Comparison of ENCODE assay signal across 1 cellular context in the genomic region with DNA sequence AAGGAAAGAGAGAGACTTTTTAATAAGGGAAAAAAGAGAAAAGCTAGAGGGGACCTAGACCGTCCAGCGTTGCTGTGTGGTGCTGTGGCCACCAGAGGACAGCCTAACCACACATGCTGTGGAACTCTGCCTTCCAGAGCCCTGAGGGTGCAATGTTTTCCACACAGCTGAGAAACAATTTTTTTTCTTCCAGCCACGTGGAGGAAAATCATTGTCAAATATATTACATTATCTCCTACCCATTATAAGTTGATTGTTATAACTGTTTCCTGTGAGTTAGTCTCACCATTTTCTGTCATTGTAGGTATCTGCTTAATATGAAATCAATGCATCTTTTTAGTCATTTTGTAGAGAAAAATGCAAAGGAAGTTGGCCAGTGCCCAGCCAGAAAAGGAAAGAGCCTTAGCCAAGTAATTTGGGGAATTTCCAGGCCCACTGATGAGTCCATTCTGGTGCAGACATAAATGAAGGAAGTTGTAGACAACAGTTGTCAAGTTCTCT.
TF ChIP-seq lines count a peak whose summit lies in the region.

No MANE protein-coding gene starts in this region.

TF ChIP-seq in HepG2, 621 proteins besides CTCF, POLR2A, EP300 and RAD21 (continued from another document and continues in another):
- TF ChIP-seq, protein P1, sequence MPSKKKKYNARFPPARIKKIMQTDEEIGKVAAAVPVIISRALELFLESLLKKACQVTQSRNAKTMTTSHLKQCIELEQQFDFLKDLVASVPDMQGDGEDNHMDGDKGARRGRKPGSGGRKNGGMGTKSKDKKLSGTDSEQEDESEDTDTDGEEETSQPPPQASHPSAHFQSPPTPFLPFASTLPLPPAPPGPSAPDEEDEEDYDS (CRISPR knock-in tag; IDR thresholded peaks at IDR 0.05) = no peak
- no peak for TF ChIP-seq ZNF761 (CRISPR knock-in tag; conservative IDR thresholded peaks at IDR 0.05)
- TF ChIP-seq, protein P2, sequence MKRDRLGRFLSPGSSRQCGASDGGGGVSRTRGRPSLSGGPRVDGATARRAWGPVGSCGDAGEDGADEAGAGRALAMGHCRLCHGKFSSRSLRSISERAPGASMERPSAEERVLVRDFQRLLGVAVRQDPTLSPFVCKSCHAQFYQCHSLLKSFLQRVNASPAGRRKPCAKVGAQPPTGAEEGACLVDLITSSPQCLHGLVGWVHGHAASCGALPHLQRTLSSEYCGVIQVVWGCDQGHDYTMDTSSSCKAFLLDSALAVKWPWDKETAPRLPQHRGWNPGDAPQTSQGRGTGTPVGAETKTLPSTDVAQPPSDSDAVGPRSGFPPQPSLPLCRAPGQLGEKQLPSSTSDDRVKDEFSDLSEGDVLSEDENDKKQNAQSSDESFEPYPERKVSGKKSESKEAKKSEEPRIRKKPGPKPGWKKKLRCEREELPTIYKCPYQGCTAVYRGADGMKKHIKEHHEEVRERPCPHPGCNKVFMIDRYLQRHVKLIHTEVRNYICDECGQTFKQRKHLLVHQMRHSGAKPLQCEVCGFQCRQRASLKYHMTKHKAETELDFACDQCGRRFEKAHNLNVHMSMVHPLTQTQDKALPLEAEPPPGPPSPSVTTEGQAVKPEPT (CRISPR knock-in tag; IDR thresholded peaks at IDR 0.05; ENCODE audit: low read depth) = no peak
- TF ChIP-seq ZNF468 (CRISPR knock-in tag; IDR thresholded peaks at IDR 0.05) = no peak
- no peak for TF ChIP-seq ZFP37 (CRISPR knock-in tag; IDR thresholded peaks at IDR 0.05; ENCODE audit: borderline replicate concordance)
- no peak for TF ChIP-seq CHD4 (IDR thresholded peaks at IDR 0.05; ENCODE audit: borderline replicate concordance, low read length)
- TF ChIP-seq MTF1 (CRISPR knock-in tag; IDR thresholded peaks at IDR 0.05) = no peak
- no peak for TF ChIP-seq ZNF841 (CRISPR knock-in tag; IDR thresholded peaks at IDR 0.05; ENCODE audit: borderline replicate concordance)
- TF ChIP-seq ZNF781 (CRISPR knock-in tag; IDR thresholded peaks at IDR 0.05; ENCODE audit: borderline replicate concordance, not compliant biosample characterization) = no peak
- 0 out of 2 replicates have a peak, but pooled peaks have one; percentile 18 for TF ChIP-seq ISL2 (CRISPR knock-in tag; IDR thresholded peaks at IDR 0.05)
- no peak for TF ChIP-seq SATB2 (CRISPR knock-in tag; IDR thresholded peaks at IDR 0.05)
- TF ChIP-seq HDAC6 (IDR thresholded peaks at IDR 0.05; ENCODE audit: low read depth, low read length) = no peak
- TF ChIP-seq, protein P3, sequence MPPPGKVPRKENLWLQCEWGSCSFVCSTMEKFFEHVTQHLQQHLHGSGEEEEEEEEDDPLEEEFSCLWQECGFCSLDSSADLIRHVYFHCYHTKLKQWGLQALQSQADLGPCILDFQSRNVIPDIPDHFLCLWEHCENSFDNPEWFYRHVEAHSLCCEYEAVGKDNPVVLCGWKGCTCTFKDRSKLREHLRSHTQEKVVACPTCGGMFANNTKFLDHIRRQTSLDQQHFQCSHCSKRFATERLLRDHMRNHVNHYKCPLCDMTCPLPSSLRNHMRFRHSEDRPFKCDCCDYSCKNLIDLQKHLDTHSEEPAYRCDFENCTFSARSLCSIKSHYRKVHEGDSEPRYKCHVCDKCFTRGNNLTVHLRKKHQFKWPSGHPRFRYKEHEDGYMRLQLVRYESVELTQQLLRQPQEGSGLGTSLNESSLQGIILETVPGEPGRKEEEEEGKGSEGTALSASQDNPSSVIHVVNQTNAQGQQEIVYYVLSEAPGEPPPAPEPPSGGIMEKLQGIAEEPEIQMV (CRISPR knock-in tag; IDR thresholded peaks at IDR 0.05; ENCODE audit: low read depth) = no peak
- no peak for TF ChIP-seq PTBP1 (IDR thresholded peaks at IDR 0.05; ENCODE audit: low read depth, low read length, poor library complexity, severe bottlenecking)
- TF ChIP-seq, protein P4, sequence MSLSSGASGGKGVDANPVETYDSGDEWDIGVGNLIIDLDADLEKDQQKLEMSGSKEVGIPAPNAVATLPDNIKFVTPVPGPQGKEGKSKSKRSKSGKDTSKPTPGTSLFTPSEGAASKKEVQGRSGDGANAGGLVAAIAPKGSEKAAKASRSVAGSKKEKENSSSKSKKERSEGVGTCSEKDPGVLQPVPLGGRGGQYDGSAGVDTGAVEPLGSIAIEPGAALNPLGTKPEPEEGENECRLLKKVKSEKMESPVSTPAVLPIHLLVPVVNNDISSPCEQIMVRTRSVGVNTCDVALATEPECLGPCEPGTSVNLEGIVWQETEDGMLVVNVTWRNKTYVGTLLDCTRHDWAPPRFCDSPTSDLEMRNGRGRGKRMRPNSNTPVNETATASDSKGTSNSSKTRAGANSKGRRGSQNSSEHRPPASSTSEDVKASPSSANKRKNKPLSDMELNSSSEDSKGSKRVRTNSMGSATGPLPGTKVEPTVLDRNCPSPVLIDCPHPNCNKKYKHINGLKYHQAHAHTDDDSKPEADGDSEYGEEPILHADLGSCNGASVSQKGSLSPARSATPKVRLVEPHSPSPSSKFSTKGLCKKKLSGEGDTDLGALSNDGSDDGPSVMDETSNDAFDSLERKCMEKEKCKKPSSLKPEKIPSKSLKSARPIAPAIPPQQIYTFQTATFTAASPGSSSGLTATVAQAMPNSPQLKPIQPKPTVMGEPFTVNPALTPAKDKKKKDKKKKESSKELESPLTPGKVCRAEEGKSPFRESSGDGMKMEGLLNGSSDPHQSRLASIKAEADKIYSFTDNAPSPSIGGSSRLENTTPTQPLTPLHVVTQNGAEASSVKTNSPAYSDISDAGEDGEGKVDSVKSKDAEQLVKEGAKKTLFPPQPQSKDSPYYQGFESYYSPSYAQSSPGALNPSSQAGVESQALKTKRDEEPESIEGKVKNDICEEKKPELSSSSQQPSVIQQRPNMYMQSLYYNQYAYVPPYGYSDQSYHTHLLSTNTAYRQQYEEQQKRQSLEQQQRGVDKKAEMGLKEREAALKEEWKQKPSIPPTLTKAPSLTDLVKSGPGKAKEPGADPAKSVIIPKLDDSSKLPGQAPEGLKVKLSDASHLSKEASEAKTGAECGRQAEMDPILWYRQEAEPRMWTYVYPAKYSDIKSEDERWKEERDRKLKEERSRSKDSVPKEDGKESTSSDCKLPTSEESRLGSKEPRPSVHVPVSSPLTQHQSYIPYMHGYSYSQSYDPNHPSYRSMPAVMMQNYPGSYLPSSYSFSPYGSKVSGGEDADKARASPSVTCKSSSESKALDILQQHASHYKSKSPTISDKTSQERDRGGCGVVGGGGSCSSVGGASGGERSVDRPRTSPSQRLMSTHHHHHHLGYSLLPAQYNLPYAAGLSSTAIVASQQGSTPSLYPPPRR (CRISPR knock-in tag; IDR thresholded peaks at IDR 0.05; ENCODE audit: borderline replicate concordance) = no peak
- TF ChIP-seq, protein P5, sequence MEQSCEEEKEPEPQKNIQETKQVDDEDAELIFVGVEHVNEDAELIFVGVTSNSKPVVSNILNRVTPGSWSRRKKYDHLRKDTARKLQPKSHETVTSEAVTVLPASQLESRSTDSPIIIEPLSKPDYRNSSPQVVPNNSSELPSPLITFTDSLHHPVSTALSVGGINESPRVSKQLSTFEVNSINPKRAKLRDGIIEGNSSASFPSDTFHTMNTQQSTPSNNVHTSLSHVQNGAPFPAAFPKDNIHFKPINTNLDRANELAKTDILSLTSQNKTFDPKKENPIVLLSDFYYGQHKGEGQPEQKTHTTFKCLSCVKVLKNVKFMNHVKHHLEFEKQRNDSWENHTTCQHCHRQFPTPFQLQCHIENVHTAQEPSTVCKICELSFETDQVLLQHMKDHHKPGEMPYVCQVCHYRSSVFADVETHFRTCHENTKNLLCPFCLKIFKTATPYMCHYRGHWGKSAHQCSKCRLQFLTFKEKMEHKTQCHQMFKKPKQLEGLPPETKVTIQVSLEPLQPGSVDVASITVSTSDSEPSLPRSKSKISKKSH (CRISPR knock-in tag; IDR thresholded peaks at IDR 0.05; ENCODE audit: borderline replicate concordance) = no peak
- TF ChIP-seq, protein P6, sequence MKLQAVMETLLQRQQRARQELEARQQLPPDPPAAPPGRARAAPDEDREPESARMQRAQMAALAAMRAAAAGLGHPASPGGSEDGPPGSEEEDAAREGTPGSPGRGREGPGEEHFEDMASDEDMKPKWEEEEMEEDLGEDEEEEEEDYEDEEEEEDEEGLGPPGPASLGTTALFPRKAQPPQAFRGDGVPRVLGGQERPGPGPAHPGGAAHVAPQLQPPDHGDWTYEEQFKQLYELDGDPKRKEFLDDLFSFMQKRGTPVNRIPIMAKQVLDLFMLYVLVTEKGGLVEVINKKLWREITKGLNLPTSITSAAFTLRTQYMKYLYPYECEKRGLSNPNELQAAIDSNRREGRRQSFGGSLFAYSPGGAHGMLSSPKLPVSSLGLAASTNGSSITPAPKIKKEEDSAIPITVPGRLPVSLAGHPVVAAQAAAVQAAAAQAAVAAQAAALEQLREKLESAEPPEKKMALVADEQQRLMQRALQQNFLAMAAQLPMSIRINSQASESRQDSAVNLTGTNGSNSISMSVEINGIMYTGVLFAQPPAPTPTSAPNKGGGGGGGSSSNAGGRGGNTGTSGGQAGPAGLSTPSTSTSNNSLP (IDR thresholded peaks at IDR 0.05; ENCODE audit: low read depth, low read length) = no peak
- TF ChIP-seq, protein P7, sequence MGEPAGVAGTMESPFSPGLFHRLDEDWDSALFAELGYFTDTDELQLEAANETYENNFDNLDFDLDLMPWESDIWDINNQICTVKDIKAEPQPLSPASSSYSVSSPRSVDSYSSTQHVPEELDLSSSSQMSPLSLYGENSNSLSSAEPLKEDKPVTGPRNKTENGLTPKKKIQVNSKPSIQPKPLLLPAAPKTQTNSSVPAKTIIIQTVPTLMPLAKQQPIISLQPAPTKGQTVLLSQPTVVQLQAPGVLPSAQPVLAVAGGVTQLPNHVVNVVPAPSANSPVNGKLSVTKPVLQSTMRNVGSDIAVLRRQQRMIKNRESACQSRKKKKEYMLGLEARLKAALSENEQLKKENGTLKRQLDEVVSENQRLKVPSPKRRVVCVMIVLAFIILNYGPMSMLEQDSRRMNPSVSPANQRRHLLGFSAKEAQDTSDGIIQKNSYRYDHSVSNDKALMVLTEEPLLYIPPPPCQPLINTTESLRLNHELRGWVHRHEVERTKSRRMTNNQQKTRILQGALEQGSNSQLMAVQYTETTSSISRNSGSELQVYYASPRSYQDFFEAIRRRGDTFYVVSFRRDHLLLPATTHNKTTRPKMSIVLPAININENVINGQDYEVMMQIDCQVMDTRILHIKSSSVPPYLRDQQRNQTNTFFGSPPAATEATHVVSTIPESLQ (CRISPR knock-in tag; conservative IDR thresholded peaks at IDR 0.05) = no peak
- TF ChIP-seq ZFP36 (IDR thresholded peaks at IDR 0.05; ENCODE audit: borderline replicate concordance, low read depth, low read length, partially characterized antibody) = peak; percentile 5
- TF ChIP-seq, protein P8, sequence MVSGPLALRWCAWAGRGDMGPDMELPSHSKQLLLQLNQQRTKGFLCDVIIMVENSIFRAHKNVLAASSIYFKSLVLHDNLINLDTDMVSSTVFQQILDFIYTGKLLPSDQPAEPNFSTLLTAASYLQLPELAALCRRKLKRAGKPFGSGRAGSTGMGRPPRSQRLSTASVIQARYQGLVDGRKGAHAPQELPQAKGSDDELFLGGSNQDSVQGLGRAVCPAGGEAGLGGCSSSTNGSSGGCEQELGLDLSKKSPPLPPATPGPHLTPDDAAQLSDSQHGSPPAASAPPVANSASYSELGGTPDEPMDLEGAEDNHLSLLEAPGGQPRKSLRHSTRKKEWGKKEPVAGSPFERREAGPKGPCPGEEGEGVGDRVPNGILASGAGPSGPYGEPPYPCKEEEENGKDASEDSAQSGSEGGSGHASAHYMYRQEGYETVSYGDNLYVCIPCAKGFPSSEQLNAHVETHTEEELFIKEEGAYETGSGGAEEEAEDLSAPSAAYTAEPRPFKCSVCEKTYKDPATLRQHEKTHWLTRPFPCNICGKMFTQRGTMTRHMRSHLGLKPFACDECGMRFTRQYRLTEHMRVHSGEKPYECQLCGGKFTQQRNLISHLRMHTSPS (CRISPR knock-in tag; IDR thresholded peaks at IDR 0.05; ENCODE audit: low read depth) = no peak
- TF ChIP-seq HMG20A (CRISPR knock-in tag; IDR thresholded peaks at IDR 0.05; ENCODE audit: borderline replicate concordance) = no peak
- TF ChIP-seq TP53 (CRISPR knock-in tag; conservative IDR thresholded peaks at IDR 0.05) = no peak
- no peak for TF ChIP-seq HIVEP1 (CRISPR knock-in tag; IDR thresholded peaks at IDR 0.05)
- no peak for TF ChIP-seq NKX3-1 (CRISPR knock-in tag; IDR thresholded peaks at IDR 0.05)
- no peak for TF ChIP-seq RBM39 (IDR thresholded peaks at IDR 0.05; ENCODE audit: low read depth, low read length, poor library complexity, severe bottlenecking)
- no peak for TF ChIP-seq U2AF2 (IDR thresholded peaks at IDR 0.05; ENCODE audit: low read depth, low read length)
- TF ChIP-seq, protein P9, sequence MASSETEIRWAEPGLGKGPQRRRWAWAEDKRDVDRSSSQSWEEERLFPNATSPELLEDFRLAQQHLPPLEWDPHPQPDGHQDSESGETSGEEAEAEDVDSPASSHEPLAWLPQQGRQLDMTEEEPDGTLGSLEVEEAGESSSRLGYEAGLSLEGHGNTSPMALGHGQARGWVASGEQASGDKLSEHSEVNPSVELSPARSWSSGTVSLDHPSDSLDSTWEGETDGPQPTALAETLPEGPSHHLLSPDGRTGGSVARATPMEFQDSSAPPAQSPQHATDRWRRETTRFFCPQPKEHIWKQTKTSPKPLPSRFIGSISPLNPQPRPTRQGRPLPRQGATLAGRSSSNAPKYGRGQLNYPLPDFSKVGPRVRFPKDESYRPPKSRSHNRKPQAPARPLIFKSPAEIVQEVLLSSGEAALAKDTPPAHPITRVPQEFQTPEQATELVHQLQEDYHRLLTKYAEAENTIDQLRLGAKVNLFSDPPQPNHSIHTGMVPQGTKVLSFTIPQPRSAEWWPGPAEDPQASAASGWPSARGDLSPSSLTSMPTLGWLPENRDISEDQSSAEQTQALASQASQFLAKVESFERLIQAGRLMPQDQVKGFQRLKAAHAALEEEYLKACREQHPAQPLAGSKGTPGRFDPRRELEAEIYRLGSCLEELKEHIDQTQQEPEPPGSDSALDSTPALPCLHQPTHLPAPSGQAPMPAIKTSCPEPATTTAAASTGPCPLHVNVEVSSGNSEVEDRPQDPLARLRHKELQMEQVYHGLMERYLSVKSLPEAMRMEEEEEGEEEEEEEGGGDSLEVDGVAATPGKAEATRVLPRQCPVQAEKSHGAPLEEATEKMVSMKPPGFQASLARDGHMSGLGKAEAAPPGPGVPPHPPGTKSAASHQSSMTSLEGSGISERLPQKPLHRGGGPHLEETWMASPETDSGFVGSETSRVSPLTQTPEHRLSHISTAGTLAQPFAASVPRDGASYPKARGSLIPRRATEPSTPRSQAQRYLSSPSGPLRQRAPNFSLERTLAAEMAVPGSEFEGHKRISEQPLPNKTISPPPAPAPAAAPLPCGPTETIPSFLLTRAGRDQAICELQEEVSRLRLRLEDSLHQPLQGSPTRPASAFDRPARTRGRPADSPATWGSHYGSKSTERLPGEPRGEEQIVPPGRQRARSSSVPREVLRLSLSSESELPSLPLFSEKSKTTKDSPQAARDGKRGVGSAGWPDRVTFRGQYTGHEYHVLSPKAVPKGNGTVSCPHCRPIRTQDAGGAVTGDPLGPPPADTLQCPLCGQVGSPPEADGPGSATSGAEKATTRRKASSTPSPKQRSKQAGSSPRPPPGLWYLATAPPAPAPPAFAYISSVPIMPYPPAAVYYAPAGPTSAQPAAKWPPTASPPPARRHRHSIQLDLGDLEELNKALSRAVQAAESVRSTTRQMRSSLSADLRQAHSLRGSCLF (CRISPR knock-in tag; IDR thresholded peaks at IDR 0.05; ENCODE audit: borderline replicate concordance) = no peak
- TF ChIP-seq ZNF703 (CRISPR knock-in tag; IDR thresholded peaks at IDR 0.05; ENCODE audit: borderline replicate concordance) = no peak
- TF ChIP-seq ZKSCAN1 (IDR thresholded peaks at IDR 0.05; ENCODE audit: low read length) = no peak
- no peak for TF ChIP-seq CC2D1A (CRISPR knock-in tag; IDR thresholded peaks at IDR 0.05)
- TF ChIP-seq IRX3 (CRISPR knock-in tag; IDR thresholded peaks at IDR 0.05; ENCODE audit: borderline replicate concordance, low read depth) = no peak
- no peak for TF ChIP-seq ZNF792 (CRISPR knock-in tag; IDR thresholded peaks at IDR 0.05)
- TF ChIP-seq ELF3 (CRISPR knock-in tag; IDR thresholded peaks at IDR 0.05) = no peak
- no peak for TF ChIP-seq KDM5B (CRISPR knock-in tag; IDR thresholded peaks at IDR 0.05; ENCODE audit: borderline replicate concordance)
- TF ChIP-seq CCAR2 (optimal IDR thresholded peaks at IDR 0.05; ENCODE audit: low read depth, low read length) = no peak
